Comparison of ENCODE assay signal across 21 cellular contexts in genomic region chr5:98543490-98543889, GRCh38.
"Had no signal": no experiment of that assay in that cellular context is flagged by ENCODE, and none has a peak within 500 bp of the region (broad histone marks: within the 10 kb centered on the region; RNA-seq: fewer than 3 reads in every experiment).

No MANE protein-coding gene starts in this region.

- FAIRE-seq: kidney, urothelium cell line had no signal

- H3K4me3 ChIP-seq: esophagus muscularis mucosa, heart left ventricle, spleen, tibial nerve had no signal

- H3K27me3 ChIP-seq: esophagus muscularis mucosa, foreskin keratinocyte, heart left ventricle, spleen, tibial nerve had no signal

- DNase-seq: activated B cell treated with CpG ODN at 0.5 μM for 24 hours; activated CD4-positive, alpha-beta T cell treated with anti-CD3 and anti-CD28 coated beads, Interleukin-2, amount 50 U/mL, for 1 hour; activated CD8-positive, alpha-beta T cell treated with anti-CD3 and anti-CD28 coated beads for 36 hours; activated naive CD8-positive, alpha-beta T cell treated with anti-CD3 and anti-CD28 coated beads, Interleukin-2, amount 50 U/mL, for 24 hours; activated T-cell treated with anti-CD3 and anti-CD28 coated beads, Interleukin-2, amount 50 U/mL, for 48 hours; amygdala; central memory CD4-positive, alpha-beta T cell; foreskin keratinocyte; heart left ventricle; hypothalamus; immature natural killer cell; kidney; left colon; mammary epithelial cell; posterior cingulate gyrus; right cardiac atrium; spleen; stimulated activated naive CD4-positive, alpha-beta T cell treated with Interleukin-2 at 50 U/mL for 16 hours had no signal

- H3K4me1 ChIP-seq: esophagus muscularis mucosa, foreskin keratinocyte, heart left ventricle, spleen, tibial nerve had no signal

- H3K36me3 ChIP-seq: esophagus muscularis mucosa, heart left ventricle, spleen, tibial nerve had no signal

- H3K27ac ChIP-seq: esophagus muscularis mucosa, foreskin keratinocyte, heart left ventricle, spleen, tibial nerve had no signal

- ATAC-seq: activated CD8-positive, alpha-beta T cell treated with anti-CD3 and anti-CD28 coated beads for 36 hours; activated naive CD8-positive, alpha-beta T cell treated with anti-CD3 and anti-CD28 coated beads, Interleukin-2, amount 50 U/mL, for 24 hours; foreskin keratinocyte; heart left ventricle; left colon; right cardiac atrium had no signal
